In genomic region chr12:6652391-6652790, GRCh38 we compare ENCODE assay signal across 25 cellular contexts. TPM values are rescaled to one million over a fixed set of nuclear protein-coding genes. Genes with fewer than 3 reads are reported as not detected.
"Had no signal": no experiment of that assay in that cellular context is flagged by ENCODE, and none has a peak within 500 bp of the region (broad histone marks: within the 10 kb centered on the region; RNA-seq: fewer than 3 reads in every experiment).

No MANE protein-coding gene starts in this region.

- H3K4me3 ChIP-seq: body of pancreas had no signal

- H3K4me1 Mint-ChIP-seq: WTC11 had no signal

- H3K27ac Mint-ChIP-seq: activated naive CD8-positive, alpha-beta T cell treated with anti-CD3 and anti-CD28 coated beads, Interleukin-2, amount 10 ng/mL, durations not matched to agents 7 days and 5 days; T-cell; WTC11 had no signal

- H3K27me3 Mint-ChIP-seq: activated naive CD8-positive, alpha-beta T cell treated with anti-CD3 and anti-CD28 coated beads, Interleukin-2, amount 10 ng/mL, durations not matched to agents 7 days and 5 days; T-cell had no signal

- H3K27ac ChIP-seq: body of pancreas had no signal

- H3K4me3 Mint-ChIP-seq: activated naive CD8-positive, alpha-beta T cell treated with anti-CD3 and anti-CD28 coated beads, Interleukin-2, amount 10 ng/mL, durations not matched to agents 7 days and 5 days; activated T-cell treated with anti-CD3 and anti-CD28 coated beads, Interleukin-2, amount 50 U/mL, for 4 hours; T-cell; WTC11 had no signal

- H3K9me3 Mint-ChIP-seq: activated naive CD8-positive, alpha-beta T cell treated with anti-CD3 and anti-CD28 coated beads, Interleukin-2, amount 10 ng/mL, durations not matched to agents 7 days and 5 days; activated T-cell treated with anti-CD3 and anti-CD28 coated beads, Interleukin-2, amount 50 U/mL, for 4 hours; T-cell; WTC11 had no signal

- DNase-seq: activated CD4-positive, alpha-beta T cell treated with anti-CD3 and anti-CD28 coated beads for 48 hours; activated CD4-positive, alpha-beta T cell treated with anti-CD3 and anti-CD28 coated beads, Interleukin-2, amount 50 U/mL, for 4 hours; activated CD4-positive, CD25-positive, alpha-beta regulatory T cell treated with anti-CD3 and anti-CD28 coated beads, Interleukin-2, amount 50 U/mL, for 72 hours; activated CD8-positive, alpha-beta memory T cell treated with anti-CD3 and anti-CD28 coated beads for 24 hours; activated effector memory CD4-positive, alpha-beta T cell treated with anti-CD3 and anti-CD28 coated beads, Interleukin-2, amount 50 U/mL, for 16 hours; activated naive CD4-positive, alpha-beta T cell treated with Interleukin-2 at 50 U/mL for 16 hours; activated naive CD8-positive, alpha-beta T cell treated with anti-CD3 and anti-CD28 coated beads, Interleukin-2, amount 10 ng/mL, durations not matched to agents 7 days and 5 days; activated T-cell treated with anti-CD3 and anti-CD28 coated beads, Interleukin-2, amount 50 U/mL, for 4 hours; body of pancreas; central memory CD4-positive, alpha-beta T cell; IMR-90; KG1; NCI-H1048; NCI-H146; NCI-H187 treated with DMSO at 0.1 percent for 48 hours; NCI-H2081 treated with DMSO at 0.1 percent for 48 hours; NCI-H446 treated with DMSO at 0.1 percent for 48 hours; NCI-H524 treated with DMSO at 0.1 percent for 48 hours; NCI-H748 treated with DMSO at 0.1 percent for 48 hours; SIG-M5; T-cell had no signal

- ATAC-seq: activated T-cell treated with anti-CD3 and anti-CD28 coated beads, Interleukin-2, amount 50 U/mL, for 4 hours; body of pancreas; T-cell; WTC11 had no signal

- H3K27me3 ChIP-seq: body of pancreas had no signal

- H3K9me3 ChIP-seq: body of pancreas had no signal

RNA-seq across cellular contexts. Expression of gene ACRBP, which starts 5.2 kb away (rescaled TPM):
- total RNA-seq: IMR-90, LHCN-M2, M059J had no signal

RNA-seq across cellular contexts. Expression of gene LPAR5, which starts 16.6 kb away (rescaled TPM):
- total RNA-seq: IMR-90, LHCN-M2, M059J, RPMI7951 had no signal
- polyA plus RNA-seq: IMR-90 had no signal
